8 cellular contexts compared by ENCODE assay signal in the genomic region with DNA sequence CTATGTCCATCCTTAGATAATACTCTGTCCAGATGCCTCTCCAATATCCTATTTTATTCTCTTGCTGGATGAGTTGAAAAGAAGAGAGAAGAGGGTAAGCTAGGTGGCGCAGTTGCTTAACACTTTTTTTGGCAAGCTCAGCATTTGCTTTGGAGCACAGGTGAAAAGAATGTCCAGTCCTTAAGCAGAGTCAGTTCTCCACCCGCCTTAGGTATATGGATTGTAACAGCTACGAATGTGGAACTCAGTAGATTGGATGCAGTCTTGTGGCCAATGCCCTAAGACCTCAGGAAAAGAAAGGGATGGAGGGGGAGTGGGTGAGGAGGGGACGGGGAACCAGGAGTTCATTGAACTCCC.
DNase-seq lines count a peak whose midpoint lies in the region; ATAC-seq and TF ChIP-seq lines count a peak whose summit lies in the region.

No MANE protein-coding gene starts in this region.

- CTCF ChIA-PET in CD4-positive, alpha-beta T cell (lab: Charles Lee), result interaction anchor here (1.5 kb wide), 1 partner anchor 114 kb away, joined by 4 read pairs; no protein-coding TSS in a partner anchor

- H3K27ac ChIP-seq in CD4-positive, alpha-beta T cell (ENCODE audit: low read depth, low read length), result no peak overlapping the region
- H3K27ac ChIP-seq in uterus, result peak overlapping the region; percentile 75 to 78

- no peaks in the 10 kb centered on the region for H3K4me1 ChIP-seq in uterus

- no peak overlapping the region for H3K4me3 ChIP-seq in fibroblast of villous mesenchyme (ENCODE audit: low read depth, low read length)
- peak overlapping the region; percentile 37 to 46 for H3K4me3 ChIP-seq in uterus

- peaks cover 16% of the 10 kb centered on the region for H3K4me1 Mint-ChIP-seq in CD4-positive, alpha-beta T cell (ENCODE audit: low read depth)
- peaks cover 11% of the 10 kb centered on the region for H3K4me1 Mint-ChIP-seq in activated T-cell treated with anti-CD3 and anti-CD28 coated beads, Interleukin-2, amount 50 U/mL, for 4 hours (ENCODE audit: low read depth)
- peaks cover 10% of the 10 kb centered on the region for H3K4me1 Mint-ChIP-seq in nephron

- ATAC-seq in CD4-positive, alpha-beta T cell (ENCODE audit: poor library complexity), result peak; percentile 47
- ATAC-seq in GM19324 (IDR thresholded peaks at IDR 0.05; ENCODE audit: low FRiP score, unreplicated experiment) (peak; percentile 49), HG03571 (IDR thresholded peaks at IDR 0.05; ENCODE audit: unreplicated experiment) (peak; percentile 68)
- peak; percentile 33 to 42 for ATAC-seq in activated T-cell treated with anti-CD3 and anti-CD28 coated beads, Interleukin-2, amount 50 U/mL, for 4 hours

- intact Hi-C loops in CD4-positive, alpha-beta T cell (cut with DNase I, micrococcal nuclease), result loop anchor here (1.0 to 10.0 kb wide), 6 partner anchors 113 to 582 kb away; no protein-coding TSS in a partner anchor
- intact Hi-C loops in uterus (cut with DNase I; ENCODE audit: low total_unique reads), result loop anchor here (5.0 kb wide), 1 partner anchor 114 kb away; no protein-coding TSS in a partner anchor

- H3K36me3 ChIP-seq in uterus, result no peaks in the 10 kb centered on the region

- peak in 6 of 10 experiments; percentile 2 to 27 (median 11) for DNase-seq in CD4-positive, alpha-beta T cell
- DNase-seq in NCI-H526 treated with DMSO at 0.1 percent for 48 hours (lab: John Stamatoyannopoulos, UW), result peak; percentile 97
- peak; percentile 5 for DNase-seq in activated T-cell treated with anti-CD3 and anti-CD28 coated beads, Interleukin-2, amount 50 U/mL, for 4 hours
- peak; percentile 58 for DNase-seq in fibroblast of villous mesenchyme (ENCODE audit: low read depth)
- peak; percentile 25 to 75 for DNase-seq in uterus

- H3K27me3 Mint-ChIP-seq in CD4-positive, alpha-beta T cell, result peaks cover 70% of the 10 kb centered on the region
- peaks cover 49% of the 10 kb centered on the region for H3K27me3 Mint-ChIP-seq in activated T-cell treated with anti-CD3 and anti-CD28 coated beads, Interleukin-2, amount 50 U/mL, for 4 hours (ENCODE audit: low read depth)
- H3K27me3 Mint-ChIP-seq in nephron (ENCODE audit: low read depth), result peaks cover 59% of the 10 kb centered on the region

- no peaks in the 10 kb centered on the region for H3K9me3 Mint-ChIP-seq in CD4-positive, alpha-beta T cell
- no peaks in the 10 kb centered on the region for H3K9me3 Mint-ChIP-seq in activated T-cell treated with anti-CD3 and anti-CD28 coated beads, Interleukin-2, amount 50 U/mL, for 4 hours
- no peaks in the 10 kb centered on the region for H3K9me3 Mint-ChIP-seq in nephron

- peaks cover 53% of the 10 kb centered on the region for H3K27me3 ChIP-seq in CD4-positive, alpha-beta T cell (ENCODE audit: control insufficient read depth, insufficient read depth, low read length)
- H3K27me3 ChIP-seq in uterus, result no peaks in the 10 kb centered on the region

- POLR2A ChIA-PET in CD4-positive, alpha-beta T cell (lab: Charles Lee), result interaction anchor here (0.8 kb wide), 1 partner anchor 114 kb away, joined by 3 read pairs; no protein-coding TSS in a partner anchor

- H3K27ac Mint-ChIP-seq in CD4-positive, alpha-beta T cell, result no peak overlapping the region
- peak overlapping the region; percentile 18 to 88 (median 85) for H3K27ac Mint-ChIP-seq in nephron

- no peak for TF ChIP-seq POLR2A in uterus (IDR thresholded peaks at IDR 0.05)

- TF ChIP-seq CTCF in CD4-positive, alpha-beta T cell (IDR thresholded peaks at IDR 0.05), result peak; percentile 69
- TF ChIP-seq CTCF in fibroblast of villous mesenchyme (IDR thresholded peaks at IDR 0.05; ENCODE audit: insufficient read depth, low read depth, low read length) (peak; percentile 56), nephron (IDR thresholded peaks at IDR 0.05; ENCODE audit: unreplicated experiment in 3 of 3) (peak; percentile 58 to 73 (median 61)), uterus (IDR thresholded peaks at IDR 0.05) (peak; percentile 49 to 78 (median 64))

- no peaks in the 10 kb centered on the region for H3K9me3 ChIP-seq in CD4-positive, alpha-beta T cell (ENCODE audit: control insufficient read depth, low read length)
- H3K9me3 ChIP-seq in uterus, result no peaks in the 10 kb centered on the region

- H3K36me3 Mint-ChIP-seq in CD4-positive, alpha-beta T cell (ENCODE audit: low read depth), result no peaks in the 10 kb centered on the region
- no peaks in the 10 kb centered on the region for H3K36me3 Mint-ChIP-seq in activated T-cell treated with anti-CD3 and anti-CD28 coated beads, Interleukin-2, amount 50 U/mL, for 4 hours (ENCODE audit: insufficient read depth)
- no peaks in the 10 kb centered on the region for H3K36me3 Mint-ChIP-seq in nephron (ENCODE audit: low read depth)

- H3K4me3 Mint-ChIP-seq in CD4-positive, alpha-beta T cell, result peak overlapping the region; percentile 83
- peak overlapping the region; percentile 54 for H3K4me3 Mint-ChIP-seq in activated T-cell treated with anti-CD3 and anti-CD28 coated beads, Interleukin-2, amount 50 U/mL, for 4 hours
- H3K4me3 Mint-ChIP-seq in nephron, result peak overlapping the region; percentile 83 to 92 (median 86)

Comparison
In these comparisons a context has a peak if more than half of its experiments do, and no peak if none do; other contexts are left out.
1. DNase-seq: peak in every context shown above with its lines; median percentile 97 in NCI-H526 treated with DMSO at 0.1 percent for 48 hours; 58 in fibroblast of villous mesenchyme; 50 in uterus; 11 in CD4-positive, alpha-beta T cell; 5 in activated T-cell treated with anti-CD3 and anti-CD28 coated beads, Interleukin-2, amount 50 U/mL, for 4 hours.